ENCODE assay signal across 1 cellular context in genomic region chr12:47547077-47547476, GRCh38.
TF ChIP-seq lines count a peak whose summit lies in the region.

No MANE protein-coding gene starts in this region.

TF ChIP-seq in IMR-90, 13 proteins besides CTCF, POLR2A, EP300 and RAD21:
- TF ChIP-seq FOS (IDR thresholded peaks at IDR 0.05; ENCODE audit: low read depth, low read length) (0 out of 2 replicates have a peak, but pooled peaks have one; percentile 9), ELK1 (IDR thresholded peaks at IDR 0.05; ENCODE audit: borderline replicate concordance, low read depth, low read length) (no peak), NFE2L2 (IDR thresholded peaks at IDR 0.05; ENCODE audit: low read depth, low read length) (no peak), SMC3 (IDR thresholded peaks at IDR 0.05; ENCODE audit: low read depth, low read length) (peak; percentile 61)
